ENCODE assay signal across 8 cellular contexts in genomic region chr6:158780963-158781691, GRCh38. TPM values are rescaled to one million over a fixed set of nuclear protein-coding genes. Genes with fewer than 3 reads are reported as not detected.
DNase-seq lines count a peak whose midpoint lies in the region; ATAC-seq, FAIRE-seq and TF ChIP-seq lines count a peak whose summit lies in the region.

No MANE protein-coding gene starts in this region.

- no peak for TF ChIP-seq CTCF in astrocyte (IDR thresholded peaks at IDR 0.05; ENCODE audit: insufficient read depth, low read depth, low read length)
- TF ChIP-seq CTCF in right lobe of liver (IDR thresholded peaks at IDR 0.05): no peak
- no peak for TF ChIP-seq CTCF in transverse colon (IDR thresholded peaks at IDR 0.05)

- H3K27me3 ChIP-seq in astrocyte (ENCODE audit: insufficient read depth, low read length): no peaks in the 10 kb centered on the region
- no peaks in the 10 kb centered on the region for H3K27me3 ChIP-seq in right lobe of liver
- H3K27me3 ChIP-seq in transverse colon: no peaks in the 10 kb centered on the region

- peak overlapping the region; percentile 31 for H3K27ac Mint-ChIP-seq in activated T-cell treated with anti-CD3 and anti-CD28 coated beads, Interleukin-2, amount 50 U/mL, for 72 hours
- H3K27ac Mint-ChIP-seq in astrocyte (ENCODE audit: unreplicated experiment): peak overlapping the region; percentile 47

- H3K79me2 ChIP-seq in astrocyte (ENCODE audit: insufficient read depth, low read length): peaks cover 34% of the 10 kb centered on the region

- H3K9me3 ChIP-seq in astrocyte (ENCODE audit: insufficient read depth, low read depth, low read length): no peaks in the 10 kb centered on the region
- H3K9me3 ChIP-seq in right lobe of liver: no peaks in the 10 kb centered on the region
- H3K9me3 ChIP-seq in transverse colon: no peaks in the 10 kb centered on the region

- WGBS in right lobe of liver (ENCODE audit: insufficient coverage, low coverage, low lambda C conversion rate, missing lambda C conversion rate): 77% methylated on average over 6 of the region's 11 CpGs
- WGBS in transverse colon (ENCODE audit: low coverage in 1 of 2), 2 donors: 58 to 80% methylated on average over 1 to 11 of the region's 11 CpGs

- no peaks in the 10 kb centered on the region for H3K27me3 Mint-ChIP-seq in activated T-cell treated with anti-CD3 and anti-CD28 coated beads, Interleukin-2, amount 50 U/mL, for 72 hours (ENCODE audit: low read depth)
- H3K27me3 Mint-ChIP-seq in activated T-cell treated with anti-CD3 and anti-CD28 coated beads, Interleukin-2, amount 50 U/mL, for 4 hours (ENCODE audit: low read depth): no peaks in the 10 kb centered on the region
- no peaks in the 10 kb centered on the region for H3K27me3 Mint-ChIP-seq in astrocyte (ENCODE audit: low read depth, unreplicated experiment)

- no peaks in the 10 kb centered on the region for H3K9me3 Mint-ChIP-seq in activated T-cell treated with anti-CD3 and anti-CD28 coated beads, Interleukin-2, amount 50 U/mL, for 72 hours
- no peaks in the 10 kb centered on the region for H3K9me3 Mint-ChIP-seq in activated T-cell treated with anti-CD3 and anti-CD28 coated beads, Interleukin-2, amount 50 U/mL, for 4 hours
- no peaks in the 10 kb centered on the region for H3K9me3 Mint-ChIP-seq in astrocyte (ENCODE audit: unreplicated experiment)

- H3K36me3 ChIP-seq in astrocyte (ENCODE audit: insufficient read depth, low read length): peaks cover 61% of the 10 kb centered on the region
- peaks cover 4 to 82% (median 35%) of the 10 kb centered on the region in 4 donors for H3K36me3 ChIP-seq in right lobe of liver
- peaks cover 0 to 55% (median 25%) of the 10 kb centered on the region in 4 donors for H3K36me3 ChIP-seq in transverse colon

- H4K20me1 ChIP-seq in astrocyte (ENCODE audit: insufficient read depth, low read length): peaks cover 33% of the 10 kb centered on the region

- H3K4me1 Mint-ChIP-seq in activated T-cell treated with anti-CD3 and anti-CD28 coated beads, Interleukin-2, amount 50 U/mL, for 72 hours (ENCODE audit: low read depth): peaks cover 33% of the 10 kb centered on the region
- H3K4me1 Mint-ChIP-seq in activated T-cell treated with anti-CD3 and anti-CD28 coated beads, Interleukin-2, amount 50 U/mL, for 4 hours (ENCODE audit: low read depth): peaks cover 22% of the 10 kb centered on the region
- H3K4me1 Mint-ChIP-seq in astrocyte (ENCODE audit: low read depth, unreplicated experiment): peaks cover 20% of the 10 kb centered on the region

- no peak for TF ChIP-seq EP300 in transverse colon (IDR thresholded peaks at IDR 0.05; ENCODE audit: low read depth)

- in situ Hi-C loops in transverse colon (cut with MboI; ENCODE audit: low pct_ligation_motif_present in 1 of 4, low pct_unique_long_range_greater_than_20kb in 1 of 4, low sequenced_read_pairs in 3 of 4): no loop called here

- H3K27ac ChIP-seq in astrocyte (ENCODE audit: low read depth, low read length) (no peak overlapping the region), right lobe of liver (peak overlapping the region in 1 of 3 donors; percentile 74), transverse colon (peak overlapping the region; percentile 39 to 56 (median 53))

- H3K4me3 Mint-ChIP-seq in activated T-cell treated with anti-CD3 and anti-CD28 coated beads, Interleukin-2, amount 50 U/mL, for 72 hours: no peak overlapping the region
- no peak overlapping the region for H3K4me3 Mint-ChIP-seq in activated T-cell treated with anti-CD3 and anti-CD28 coated beads, Interleukin-2, amount 50 U/mL, for 4 hours
- no peak overlapping the region for H3K4me3 Mint-ChIP-seq in astrocyte (ENCODE audit: unreplicated experiment)

- no peak for DNase-seq in activated T-cell treated with anti-CD3 and anti-CD28 coated beads, Interleukin-2, amount 50 U/mL, for 72 hours
- DNase-seq in activated T-cell treated with anti-CD3 and anti-CD28 coated beads, Interleukin-2, amount 50 U/mL, for 4 hours: no peak
- no peak for DNase-seq in astrocyte (ENCODE audit: low read depth)
- DNase-seq in right lobe of liver: peak in 1 of 3 donors; percentile 85
- peak; percentile 82 for DNase-seq in transverse colon
- no peak for DNase-seq in NCI-H748 treated with DMSO at 0.1 percent for 48 hours (lab: John Stamatoyannopoulos, UW)
- DNase-seq in cardiac septum (ENCODE audit: low spot score): no peak

- peaks cover 11% of the 10 kb centered on the region for H3K4me1 ChIP-seq in astrocyte (ENCODE audit: insufficient read depth, low read length)
- H3K4me1 ChIP-seq in right lobe of liver: peaks cover 0 to 22% (median 0%) of the 10 kb centered on the region in 4 donors
- peaks cover 0 to 46% (median 18%) of the 10 kb centered on the region in 4 donors for H3K4me1 ChIP-seq in transverse colon

- ATAC-seq in activated T-cell treated with anti-CD3 and anti-CD28 coated beads, Interleukin-2, amount 50 U/mL, for 72 hours (replicated peaks in 1 of 2): no peak
- ATAC-seq in activated T-cell treated with anti-CD3 and anti-CD28 coated beads, Interleukin-2, amount 50 U/mL, for 4 hours: no peak
- ATAC-seq in right lobe of liver (peak; percentile 40 to 81 (median 62)), HG03095 (IDR thresholded peaks at IDR 0.05; ENCODE audit: unreplicated experiment) (no peak)

- no peak overlapping the region for H2AFZ ChIP-seq in astrocyte (ENCODE audit: low read depth, low read length)

- TF ChIP-seq POLR2A in right lobe of liver (IDR thresholded peaks at IDR 0.05) (no peak), transverse colon (IDR thresholded peaks at IDR 0.05) (no peak)

- H3K36me3 Mint-ChIP-seq in activated T-cell treated with anti-CD3 and anti-CD28 coated beads, Interleukin-2, amount 50 U/mL, for 72 hours (ENCODE audit: insufficient read depth in 2 of 2): peaks cover 14 to 59% of the 10 kb centered on the region in 2 donors
- peaks cover 60% of the 10 kb centered on the region for H3K36me3 Mint-ChIP-seq in activated T-cell treated with anti-CD3 and anti-CD28 coated beads, Interleukin-2, amount 50 U/mL, for 4 hours (ENCODE audit: insufficient read depth)
- peaks cover 40% of the 10 kb centered on the region for H3K36me3 Mint-ChIP-seq in astrocyte (ENCODE audit: low read depth, unreplicated experiment)

- intact Hi-C loops in right lobe of liver (cut with DNase I): no loop called here
- intact Hi-C loops in transverse colon (cut with DNase I; ENCODE audit: low total_unique reads): no loop called here
- intact Hi-C loops in cardiac septum (cut with DNase I): no loop called here

- FAIRE-seq in astrocyte (lab: Jason Lieb, UNC): no peak

- no peak overlapping the region for H3K9ac ChIP-seq in astrocyte (ENCODE audit: low read length)

- no peak overlapping the region for H3K4me2 ChIP-seq in astrocyte (ENCODE audit: low read length)

- H3K4me3 ChIP-seq in astrocyte (ENCODE audit: insufficient read depth, low read depth, low read length) (no peak overlapping the region), right lobe of liver (no peak overlapping the region), transverse colon (no peak overlapping the region)

RNA-seq across cellular contexts. Expression of gene EZR, which starts 38.0 kb away (rescaled TPM):
- total RNA-seq in activated T-cell treated with anti-CD3 and anti-CD28 coated beads, Interleukin-2, amount 50 U/mL, for 72 hours: 100 to 1,000 TPM; 167 to 177 TPM
- 100 to 1,000 TPM; 315 to 327 (median 324) TPM for total RNA-seq in activated T-cell treated with anti-CD3 and anti-CD28 coated beads, Interleukin-2, amount 50 U/mL, for 4 hours
- total RNA-seq in astrocyte (171 and 254 TPM in 2 replicates), right lobe of liver (100 to 1,000 TPM in 1 of 6 experiments, 10 to 100 TPM in 5; 26.4 to 161 (median 35.9) TPM), transverse colon (100 to 1,000 TPM; 149 to 430 (median 319) TPM), cardiac septum (141 TPM)

Comparison
In these comparisons a context has a peak if more than half of its experiments do, and no peak if none do; other contexts are left out.
1. ATAC-seq: peak in right lobe of liver (4 of 4); none in activated T-cell treated with anti-CD3 and anti-CD28 coated beads, Interleukin-2, amount 50 U/mL, for 72 hours (0 of 2), activated T-cell treated with anti-CD3 and anti-CD28 coated beads, Interleukin-2, amount 50 U/mL, for 4 hours (0 of 2) and HG03095 (single experiment).